In genomic region chr15:31193291-31193690, GRCh38 we compare ENCODE assay signal across 6 cellular contexts.
"Had no signal": no experiment of that assay in that cellular context is flagged by ENCODE, and none has a peak within 500 bp of the region (broad histone marks: within the 10 kb centered on the region; RNA-seq: fewer than 3 reads in every experiment).

No MANE protein-coding gene starts in this region.

- H3K4me3 Mint-ChIP-seq: GM23338 had no signal

- FAIRE-seq: HTR-8/SVneo, K562 had no signal

- H3K4me3 ChIP-seq: GM23338, K562 had no signal

- DNase-seq: H7, HCEC 1CT, IMR-90 had no signal

- H3K4me2 ChIP-seq: GM23338 had no signal

- H3K4me1 Mint-ChIP-seq: GM23338 had no signal

- ATAC-seq: GM23338, K562 had no signal

- H3K27ac Mint-ChIP-seq: GM23338 had no signal

- H2AFZ ChIP-seq: GM23338 had no signal
